ENCODE assay signal across 8 cellular contexts in genomic region chr21:33931799-33932390, GRCh38. TPM values are rescaled to one million over a fixed set of nuclear protein-coding genes. Genes with fewer than 3 reads are reported as not detected.
DNase-seq lines count a peak whose midpoint lies in the region; ATAC-seq and TF ChIP-seq lines count a peak whose summit lies in the region.

No MANE protein-coding gene starts in this region.

- POLR2A ChIA-PET in HEK293 (lab: Yijun Ruan, JAX): no interaction called here

- DNase-seq in T-helper 2 cell treated with Interferon-gamma antibody and Interleukin-4, amounts not matched to agents 5 μg/mL and 100 μg/mL, for 36 hours (ENCODE audit: low spot score): no peak
- peak; percentile 50 for DNase-seq in fibroblast of the aortic adventitia (ENCODE audit: low read depth)
- no peak for DNase-seq in prostate gland (ENCODE audit: low spot score)
- no peak for DNase-seq in NCI-H446 (lab: John Stamatoyannopoulos, UW)
- no peak for DNase-seq in GDM1 (lab: John Stamatoyannopoulos, UW)

- H3K36me3 Mint-ChIP-seq in T-helper 2 cell treated with Interferon-gamma antibody and Interleukin-4, amounts not matched to agents 5 μg/mL and 100 μg/mL, for 36 hours (ENCODE audit: low read depth): peaks cover 32% of the 10 kb centered on the region

- H3K9me3 Mint-ChIP-seq in T-helper 2 cell treated with Interferon-gamma antibody and Interleukin-4, amounts not matched to agents 5 μg/mL and 100 μg/mL, for 36 hours: no peaks in the 10 kb centered on the region

- peaks cover 39% of the 10 kb centered on the region for H3K4me1 Mint-ChIP-seq in T-helper 2 cell treated with Interferon-gamma antibody and Interleukin-4, amounts not matched to agents 5 μg/mL and 100 μg/mL, for 36 hours (ENCODE audit: low read depth)

- no peak for TF ChIP-seq POLR2A in prostate gland (IDR thresholded peaks at IDR 0.05)

- H3K4me1 ChIP-seq in HEK293 (ENCODE audit: control insufficient read depth, insufficient read depth, low read length) (no peaks in the 10 kb centered on the region), prostate gland (replicated peaks) (no peaks in the 10 kb centered on the region)

- ATAC-seq in HG03039 (IDR thresholded peaks at IDR 0.05; ENCODE audit: unreplicated experiment): no peak
- no peak for ATAC-seq in GM19035 (IDR thresholded peaks at IDR 0.05; ENCODE audit: unreplicated experiment)

- WGBS in prostate gland: 43% methylated on average over 10 of the region's 10 CpGs

- H3K27me3 Mint-ChIP-seq in T-helper 2 cell treated with Interferon-gamma antibody and Interleukin-4, amounts not matched to agents 5 μg/mL and 100 μg/mL, for 36 hours (ENCODE audit: low read depth): no peaks in the 10 kb centered on the region

- H3K27me3 ChIP-seq in prostate gland (replicated peaks; ENCODE audit: insufficient read depth): no peaks in the 10 kb centered on the region

- H3K4me3 Mint-ChIP-seq in T-helper 2 cell treated with Interferon-gamma antibody and Interleukin-4, amounts not matched to agents 5 μg/mL and 100 μg/mL, for 36 hours: peak overlapping the region; percentile 99

- H3K9me3 ChIP-seq in HEK293 (ENCODE audit: control insufficient read depth, insufficient read depth, low read depth, low read length) (no peaks in the 10 kb centered on the region), prostate gland (no peaks in the 10 kb centered on the region)

- CTCF ChIA-PET in HEK293 (lab: Yijun Ruan, JAX): interaction anchor here (4.1 kb wide), 1 partner anchor 8 kb away, joined by 29 read pairs; no protein-coding TSS in a partner anchor

- no peak for TF ChIP-seq CTCF in HEK293 (tag by site-specific recombination; IDR thresholded peaks at IDR 0.05)
- TF ChIP-seq CTCF in fibroblast of the aortic adventitia (IDR thresholded peaks at IDR 0.05; ENCODE audit: insufficient read depth, low read length): no peak
- TF ChIP-seq CTCF in prostate gland (IDR thresholded peaks at IDR 0.05): no peak

- peak overlapping the region; percentile 99 for H3K27ac Mint-ChIP-seq in T-helper 2 cell treated with Interferon-gamma antibody and Interleukin-4, amounts not matched to agents 5 μg/mL and 100 μg/mL, for 36 hours

- no peak overlapping the region for H3K4me3 ChIP-seq in HEK293 (ENCODE audit: low read depth, low read length)
- peak overlapping the region; percentile 59 for H3K4me3 ChIP-seq in fibroblast of the aortic adventitia (ENCODE audit: low read depth, low read length)
- peak overlapping the region; percentile 17 to 31 for H3K4me3 ChIP-seq in prostate gland

- peaks cover 0 to 4% of the 10 kb centered on the region in 2 experiments; a peak in 1 of 3 replicates for H3K36me3 ChIP-seq in HEK293 (ENCODE audit: control insufficient read depth in 2 of 2, insufficient read depth in 1 of 2, low read length in 2 of 2)
- H3K36me3 ChIP-seq in prostate gland: no peaks in the 10 kb centered on the region

- no peak overlapping the region for H3K27ac ChIP-seq in HEK293 (ENCODE audit: extremely low read depth, low read depth, low read length)
- peak overlapping the region; percentile 53 to 72 for H3K27ac ChIP-seq in prostate gland

- intact Hi-C loops in prostate gland (cut with DNase I): no loop called here

TF ChIP-seq in HEK293, 187 proteins besides CTCF, POLR2A, EP300 and RAD21:
- TF ChIP-seq BCL11A (tag by site-specific recombination; IDR thresholded peaks at IDR 0.05; ENCODE audit: low read depth): 0 out of 2 replicates have a peak, but pooled peaks have one; percentile 22
- TF ChIP-seq PRDM10 (tag by site-specific recombination; IDR thresholded peaks at IDR 0.05): peak; percentile 38
- no peak for TF ChIP-seq BCL6B (tag by site-specific recombination; IDR thresholded peaks at IDR 0.05)

RNA-seq across cellular contexts. Expression of gene ATP5PO, which starts 16.3 kb away (rescaled TPM):
- total RNA-seq in fibroblast of the aortic adventitia (ENCODE audit: low replicate concordance): 107 and 304 TPM in 2 replicates
- total RNA-seq in prostate gland: 100 to 1,000 TPM; 143 to 153 TPM
